Comparison of ENCODE assay signal across 13 cellular contexts in the genomic region with DNA sequence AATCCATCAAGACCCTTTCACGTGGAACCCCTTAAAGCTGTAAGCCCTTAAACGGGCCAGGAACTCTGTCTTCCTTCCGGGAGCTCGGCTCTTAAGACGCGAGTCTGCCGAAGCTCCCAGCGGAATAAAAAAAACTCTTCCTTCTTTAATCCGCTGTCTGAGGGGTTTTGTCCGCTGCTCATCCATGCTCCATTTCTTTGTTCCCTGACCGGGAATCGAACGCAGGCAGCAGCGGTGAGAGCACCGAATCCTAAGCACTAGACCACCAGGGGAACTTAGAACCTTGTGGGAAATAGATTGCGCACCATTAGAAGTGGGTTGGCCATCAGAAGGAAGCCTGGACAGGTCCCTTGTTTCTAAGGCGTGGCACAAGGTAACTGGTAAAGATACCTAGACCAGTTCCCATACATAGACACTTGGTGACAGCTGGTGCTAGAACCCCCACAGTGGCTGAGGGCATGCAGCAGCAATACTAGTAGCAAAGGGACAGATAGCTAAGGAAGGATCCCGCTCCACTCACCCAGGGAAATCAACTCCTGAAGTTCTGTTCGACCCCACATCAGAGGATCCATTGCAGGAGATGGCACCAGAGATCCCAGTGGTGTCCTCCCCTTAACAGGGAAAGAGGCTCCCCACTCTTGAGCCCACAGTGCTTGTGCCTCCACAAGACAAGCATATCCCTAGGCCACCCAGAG. TPM values are rescaled to one million over a fixed set of nuclear protein-coding genes. Genes with fewer than 3 reads are reported as not detected.
A peak's percentile ranks its signal among the peaks of the same experiment; 100 is the strongest.
DNase-seq lines count a peak whose midpoint lies in the region; ATAC-seq, FAIRE-seq and TF ChIP-seq lines count a peak whose summit lies in the region.
"Had no signal": no experiment of that assay in that cellular context is flagged by ENCODE, and none has a peak within 500 bp of the region (broad histone marks: within the 10 kb centered on the region; RNA-seq: fewer than 3 reads in every experiment).

No MANE protein-coding gene starts in this region.

- TF ChIP-seq POLR2A in GM12892 (IDR thresholded peaks at IDR 0.05; ENCODE audit: low read depth, low read length): no peak

- peak overlapping the region; percentile 73 for H3K27ac Mint-ChIP-seq in activated naive CD8-positive, alpha-beta T cell treated with anti-CD3 and anti-CD28 coated beads for 36 hours
- H3K27ac Mint-ChIP-seq in naive B cell: peak overlapping the region in 5 of 6 donors; percentile 8 to 96 (median 93)

- no peak overlapping the region for H3K4me3 Mint-ChIP-seq in activated naive CD8-positive, alpha-beta T cell treated with anti-CD3 and anti-CD28 coated beads for 36 hours
- H3K4me3 Mint-ChIP-seq in naive B cell: peak overlapping the region; percentile 15 to 84 (median 69)

- no peak for ATAC-seq in naive B cell (ENCODE audit: low read depth in 2 of 2)

- peaks cover 29% of the 10 kb centered on the region for H3K4me1 Mint-ChIP-seq in activated naive CD8-positive, alpha-beta T cell treated with anti-CD3 and anti-CD28 coated beads for 36 hours
- peaks cover 9 to 20% (median 17%) of the 10 kb centered on the region in 3 donors for H3K4me1 Mint-ChIP-seq in naive B cell

- peaks cover 20% of the 10 kb centered on the region for H3K36me3 Mint-ChIP-seq in activated naive CD8-positive, alpha-beta T cell treated with anti-CD3 and anti-CD28 coated beads for 36 hours
- H3K36me3 Mint-ChIP-seq in naive B cell: no peaks in the 10 kb centered on the region

- peaks cover 6% of the 10 kb centered on the region for H3K27me3 Mint-ChIP-seq in activated naive CD8-positive, alpha-beta T cell treated with anti-CD3 and anti-CD28 coated beads for 36 hours
- peaks cover 34 to 58% (median 46%) of the 10 kb centered on the region in 3 donors for H3K27me3 Mint-ChIP-seq in naive B cell

- DNase-seq in NCI-H526 (lab: John Stamatoyannopoulos, UW) (peak; percentile 34 to 43), NCI-H526 treated with DMSO at 0.1 percent for 48 hours (lab: John Stamatoyannopoulos, UW) (no peak), ELR (ENCODE audit: low read depth) (peak; percentile 14), naive B cell (no peak), NAMALWA (ENCODE audit: low spot score) (no peak), mesenteric fat pad (ENCODE audit: low spot score) (no peak), GM12892 (ENCODE audit: insufficient read length) (no peak)
- no peak for DNase-seq in activated naive CD8-positive, alpha-beta T cell treated with anti-CD3 and anti-CD28 coated beads for 36 hours
- DNase-seq: left colon, NCI-H2171 treated with DMSO at 0.1 percent for 48 hours, T-helper 9 cell, transverse colon had no signal

- no peak for FAIRE-seq in GM12892 (lab: Jason Lieb, UNC)
- FAIRE-seq: pancreas had no signal

- H3K9me3 Mint-ChIP-seq in activated naive CD8-positive, alpha-beta T cell treated with anti-CD3 and anti-CD28 coated beads for 36 hours: peaks cover 15% of the 10 kb centered on the region
- H3K9me3 Mint-ChIP-seq in naive B cell: peaks cover 0 to 3% (median 0%) of the 10 kb centered on the region in 7 donors

RNA-seq across cellular contexts. Expression of a gene that starts 1.5 kb away (rescaled TPM):
- 100 to 1,000 TPM; 111 to 117 TPM for total RNA-seq in activated naive CD8-positive, alpha-beta T cell treated with anti-CD3 and anti-CD28 coated beads for 36 hours
- polyA plus RNA-seq in naive B cell (ENCODE audit: low read depth in 6 of 6): 1 to 10 TPM in 4 of 6 donors, under 1 TPM in 1, not detected in 1; 0.88 to 7.7 (median 2.5) TPM
- total RNA-seq in mesenteric fat pad: 205 TPM
- 10.1 TPM for polyA plus RNA-seq in GM12892 (2012; ENCODE audit: missing spikeins)

Comparison
In these comparisons a context has a peak if more than half of its experiments do, and no peak if none do; other contexts are left out.
1. DNase-seq: peak in NCI-H526 (2 of 2) and ELR (single experiment); none in NCI-H526 treated with DMSO at 0.1 percent for 48 hours (single experiment), activated naive CD8-positive, alpha-beta T cell treated with anti-CD3 and anti-CD28 coated beads for 36 hours (single experiment), naive B cell (single experiment), NAMALWA (single experiment), mesenteric fat pad (single experiment) and GM12892 (single experiment).